In the genomic region with DNA sequence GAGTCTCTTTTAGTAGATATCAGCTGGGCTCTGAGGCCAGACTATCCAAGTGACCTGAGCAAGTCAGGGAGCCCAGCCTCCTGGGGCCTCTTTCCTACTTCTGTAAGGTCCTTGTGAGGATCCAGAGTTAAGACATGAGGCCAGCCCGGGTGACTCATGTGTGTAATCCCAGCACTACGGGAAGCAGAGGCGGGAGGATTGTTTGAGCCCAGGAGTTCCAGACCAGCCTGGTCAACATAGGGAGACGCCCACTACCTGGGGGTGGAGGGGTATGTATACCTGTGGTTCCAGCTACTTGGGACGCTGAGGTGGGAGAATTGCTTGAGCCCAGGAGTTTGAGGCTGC, we compare ENCODE assay signal across 9 cellular contexts. TPM values are rescaled to one million over a fixed set of nuclear protein-coding genes. Genes with fewer than 3 reads are reported as not detected.
DNase-seq lines count a peak whose midpoint lies in the region; ATAC-seq, FAIRE-seq and TF ChIP-seq lines count a peak whose summit lies in the region.
"Had no signal": no experiment of that assay in that cellular context is flagged by ENCODE, and none has a peak within 500 bp of the region (broad histone marks: within the 10 kb centered on the region; RNA-seq: fewer than 3 reads in every experiment).

No MANE protein-coding gene starts in this region.

- no peak for TF ChIP-seq CTCF in brain microvascular endothelial cell (IDR thresholded peaks at IDR 0.05; ENCODE audit: low read depth, low read length, missing control alignments)
- no peak for TF ChIP-seq CTCF in HepG2 (CRISPR knock-in tag; IDR thresholded peaks at IDR 0.05)

- H3K4me3 ChIP-seq in brain microvascular endothelial cell (ENCODE audit: low read depth, low read length) (no peak overlapping the region), HepG2 (replicated peaks in 1 of 3; ENCODE audit: insufficient read depth in 1 of 3, low read depth in 2 of 3, low read length in 3 of 3) (peak overlapping the region; percentile 66 to 79 (median 66); a peak in 5 of 6 replicates), urinary bladder (ENCODE audit: low read depth, low read length) (no peak overlapping the region)

- no peaks in the 10 kb centered on the region for H3K9me3 ChIP-seq in HepG2 (ENCODE audit: low read length)

- H3K4me1 ChIP-seq in HepG2 (ENCODE audit: insufficient read depth, low read length) (peaks cover 21% of the 10 kb centered on the region), urinary bladder (ENCODE audit: insufficient read depth) (no peaks in the 10 kb centered on the region)

- no peak for DNase-seq in activated T-cell treated with anti-CD3 and anti-CD28 coated beads, Interleukin-2, amount 50 U/mL, for 72 hours
- no peak for DNase-seq in activated T-cell treated with anti-CD3 and anti-CD28 coated beads, Interleukin-2, amount 50 U/mL, for 24 hours
- DNase-seq in brain microvascular endothelial cell (peak; percentile 68), HepG2 (ENCODE audit: low spot score) (no peak), head of caudate nucleus (no peak)
- DNase-seq: KG1 had no signal

- intact Hi-C loops in HepG2 (cut with micrococcal nuclease; ENCODE audit: unreplicated experiment) (loop anchor here (1.0 kb wide), 1 partner anchor 25 kb away; no protein-coding TSS in a partner anchor), head of caudate nucleus (cut with DNase I) (no loop called here)

- peak overlapping the region; percentile 85 for H2AFZ ChIP-seq in HepG2 (ENCODE audit: low read length)

- TF ChIP-seq POLR2A in HepG2 (IDR thresholded peaks at IDR 0.05; ENCODE audit: insufficient read depth in 1 of 2, low read depth in 2 of 2, low read length in 2 of 2) = no peak

- peak overlapping the region; percentile 91 for H3K4me2 ChIP-seq in HepG2 (ENCODE audit: low read depth, low read length)

- H4K20me1 ChIP-seq in HepG2 (ENCODE audit: insufficient read depth, low read length) = no peaks in the 10 kb centered on the region

- no peaks in the 10 kb centered on the region for H3K9me3 Mint-ChIP-seq in activated T-cell treated with anti-CD3 and anti-CD28 coated beads, Interleukin-2, amount 50 U/mL, for 72 hours
- H3K9me3 Mint-ChIP-seq in activated T-cell treated with anti-CD3 and anti-CD28 coated beads, Interleukin-2, amount 50 U/mL, for 24 hours = no peaks in the 10 kb centered on the region

- H3K4me1 Mint-ChIP-seq in activated T-cell treated with anti-CD3 and anti-CD28 coated beads, Interleukin-2, amount 50 U/mL, for 72 hours (ENCODE audit: low read depth) = peaks cover 27% of the 10 kb centered on the region
- H3K4me1 Mint-ChIP-seq in activated T-cell treated with anti-CD3 and anti-CD28 coated beads, Interleukin-2, amount 50 U/mL, for 24 hours (ENCODE audit: low read depth) = peaks cover 15% of the 10 kb centered on the region

- no peak for FAIRE-seq in HepG2 (lab: Jason Lieb, UNC)

- H3K79me2 ChIP-seq in HepG2 (ENCODE audit: insufficient read depth, low read length) = no peaks in the 10 kb centered on the region

- WGBS in HepG2 (ENCODE audit: low lambda C conversion rate) = 3% methylated on average over 5 of the region's 5 CpGs
- WGBS in urinary bladder = 39% methylated on average over 5 of the region's 5 CpGs

- in situ Hi-C loops in brain microvascular endothelial cell (cut with HindIII; ENCODE audit: low pct_ligation_motif_present, low sequenced_read_pairs) = no loop called here
- in situ Hi-C loops in HepG2 (cut with HindIII; ENCODE audit: extremely low pct_ligation_motif_present, low pct_unique_long_range_greater_than_20kb) = no loop called here

- ATAC-seq in activated T-cell treated with anti-CD3 and anti-CD28 coated beads, Interleukin-2, amount 50 U/mL, for 72 hours (replicated peaks in 1 of 2) = no peak
- ATAC-seq in HepG2 (peak; percentile 71), HG03432 (IDR thresholded peaks at IDR 0.05; ENCODE audit: unreplicated experiment) (no peak), HG03439 (IDR thresholded peaks at IDR 0.05; ENCODE audit: unreplicated experiment) (no peak)

- BruUV-seq in HepG2 (replicated peaks; lab: Mats Ljungman, UMichigan) = no TSS peak

- H3K27me3 Mint-ChIP-seq in activated T-cell treated with anti-CD3 and anti-CD28 coated beads, Interleukin-2, amount 50 U/mL, for 72 hours (ENCODE audit: low read depth) = peaks cover 29% of the 10 kb centered on the region
- H3K27me3 Mint-ChIP-seq in activated T-cell treated with anti-CD3 and anti-CD28 coated beads, Interleukin-2, amount 50 U/mL, for 24 hours = peaks cover 34% of the 10 kb centered on the region

- TF ChIP-seq EP300 in HepG2 (IDR thresholded peaks at IDR 0.05; ENCODE audit: low read depth in 2 of 2, low read length in 2 of 2) (no peak), HepG2 (CRISPR knock-in tag; IDR thresholded peaks at IDR 0.05; ENCODE audit: borderline replicate concordance) (no peak)

- no peak overlapping the region for H3K27ac ChIP-seq in brain microvascular endothelial cell
- no peak overlapping the region for H3K27ac ChIP-seq in HepG2 (ENCODE audit: extremely low read length, insufficient read depth, low read length)
- peak overlapping the region; percentile 11 for H3K27ac ChIP-seq in urinary bladder (ENCODE audit: low read depth)

- CTCF ChIA-PET in HepG2 (lab: Yijun Ruan, JAX; ENCODE audit: low intra/inter-chr PET ratio, low total read pairs) = interaction anchor here (1.0 to 2.2 kb wide), 5 partner anchors 21 to 90 kb away, joined by 3 to 20 read pairs (median 4); a partner anchor contains a TSS

- peak overlapping the region; percentile 67; the same call in 1 of the 2 replicates for H3K9ac ChIP-seq in HepG2 (ENCODE audit: insufficient read depth, low read depth, low read length)

- TF ChIP-seq RAD21 in HepG2 (CRISPR knock-in tag; IDR thresholded peaks at IDR 0.05) = no peak

- POLR2A ChIA-PET in HepG2 (lab: Yijun Ruan, JAX) = interaction anchor here (0.7 to 2.4 kb wide), 7 partner anchors 25 to 116 kb away, joined by 3 to 10 read pairs (median 6); a partner anchor contains a TSS

- H3K36me3 ChIP-seq in brain microvascular endothelial cell (replicated peaks) (no peaks in the 10 kb centered on the region), HepG2 (replicated peaks in 1 of 2; ENCODE audit: control insufficient read depth in 1 of 2, insufficient read depth in 2 of 2, low read length in 2 of 2) (no peaks in the 10 kb centered on the region), urinary bladder (ENCODE audit: insufficient read depth) (no peaks in the 10 kb centered on the region)

- no peaks in the 10 kb centered on the region for H3K36me3 Mint-ChIP-seq in activated T-cell treated with anti-CD3 and anti-CD28 coated beads, Interleukin-2, amount 50 U/mL, for 72 hours (ENCODE audit: insufficient read depth in 2 of 2)
- H3K36me3 Mint-ChIP-seq in activated T-cell treated with anti-CD3 and anti-CD28 coated beads, Interleukin-2, amount 50 U/mL, for 24 hours (ENCODE audit: low read depth) = no peaks in the 10 kb centered on the region

- H3K4me3 Mint-ChIP-seq in activated T-cell treated with anti-CD3 and anti-CD28 coated beads, Interleukin-2, amount 50 U/mL, for 72 hours = peak overlapping the region; percentile 84 to 88
- no peak overlapping the region for H3K4me3 Mint-ChIP-seq in activated T-cell treated with anti-CD3 and anti-CD28 coated beads, Interleukin-2, amount 50 U/mL, for 24 hours

- H3K27me3 ChIP-seq in brain microvascular endothelial cell (replicated peaks) (no peaks in the 10 kb centered on the region), HepG2 (ENCODE audit: control insufficient read depth in 1 of 2, insufficient read depth in 2 of 2, low read length in 2 of 2) (peaks cover 0 to 8% of the 10 kb centered on the region in 2 experiments; a peak in 1 of 5 replicates)

- no peak overlapping the region for H3K27ac Mint-ChIP-seq in activated T-cell treated with anti-CD3 and anti-CD28 coated beads, Interleukin-2, amount 50 U/mL, for 72 hours
- no peak overlapping the region for H3K27ac Mint-ChIP-seq in activated T-cell treated with anti-CD3 and anti-CD28 coated beads, Interleukin-2, amount 50 U/mL, for 24 hours

RNA-seq across cellular contexts. Expression of a gene that starts 36.9 kb away (rescaled TPM):
- total RNA-seq in activated T-cell treated with anti-CD3 and anti-CD28 coated beads, Interleukin-2, amount 50 U/mL, for 72 hours = 10 to 100 TPM; 54.2 to 67.0 TPM
- total RNA-seq in HepG2 (2016; rRNA removed; fragmentation: Illumina TruSeq; extraction: Trizol) (10.7 and 15.6 TPM in 2 replicates), urinary bladder (10.3 TPM)
- total RNA-seq in HepG2 (2016; cell fraction: cytosol; rRNA removed; fragmentation: Illumina TruSeq; extraction: Trizol; ENCODE audit: low read depth) = 2.7 and 3.5 TPM in 2 replicates
- 13.9 and 14.3 TPM in 2 replicates for total RNA-seq in HepG2 (2016; cell fraction: insoluble cytoplasmic fraction; rRNA removed; fragmentation: Illumina TruSeq; extraction: Trizol)
- 3.6 and 4.5 TPM in 2 replicates for total RNA-seq in HepG2 (2016; cell fraction: membrane; rRNA removed; fragmentation: Illumina TruSeq; extraction: Trizol)
- 17.7 and 18.6 TPM in 2 replicates for total RNA-seq in HepG2 (2016; cell fraction: nucleus; rRNA removed; fragmentation: Illumina TruSeq; extraction: Trizol)
- polyA plus RNA-seq in HepG2 (2011; rRNA removed) (9.1 and 9.7 TPM in 2 replicates), urinary bladder (10.7 TPM)
- 6.3 and 8.1 TPM in 2 replicates for polyA plus RNA-seq in HepG2 (2011; cell fraction: cytosol; rRNA removed)
- 8.7 and 12.1 TPM in 2 replicates for polyA plus RNA-seq in HepG2 (2011; cell fraction: nucleus; rRNA removed)
- polyA plus RNA-seq in HepG2 (2012) = 3.3 and 4.8 TPM in 2 replicates
- polyA plus RNA-seq in HepG2 (2016; cell fraction: cytosol; fragmentation: Illumina TruSeq; extraction: Trizol; ENCODE audit: low read depth) = 0.57 and 0.88 TPM in 2 replicates
- polyA plus RNA-seq in HepG2 (2016; cell fraction: insoluble cytoplasmic fraction; fragmentation: Illumina TruSeq; extraction: Trizol; ENCODE audit: low read depth) = 18.2 and 18.8 TPM in 2 replicates
- 2.6 and 3.0 TPM in 2 replicates for polyA plus RNA-seq in HepG2 (2016; cell fraction: membrane; fragmentation: Illumina TruSeq; extraction: Trizol; ENCODE audit: low read depth)
- 21.9 and 25.4 TPM in 2 replicates for polyA plus RNA-seq in HepG2 (2016; cell fraction: nucleus; fragmentation: Illumina TruSeq; extraction: Trizol; ENCODE audit: insufficient read depth, low read depth)
- polyA minus RNA-seq in HepG2 (2011; rRNA and poly(A)+ RNA removed; ENCODE audit: low replicate concordance) = 19.5 and 152 TPM in 2 replicates
- polyA minus RNA-seq in HepG2 (2011; cell fraction: cytosol; rRNA and poly(A)+ RNA removed) = 3.6 and 4.1 TPM in 2 replicates
- 11.4 and 14.9 TPM in 2 replicates for polyA minus RNA-seq in HepG2 (2011; cell fraction: nucleus; rRNA and poly(A)+ RNA removed)

RNA-seq across cellular contexts. Expression of a gene that starts 43.2 kb away (rescaled TPM):
- total RNA-seq in activated T-cell treated with anti-CD3 and anti-CD28 coated beads, Interleukin-2, amount 50 U/mL, for 72 hours = 100 to 1,000 TPM in 1 of 2 donors, 10 to 100 TPM in 1; 99.1 to 114 TPM
- 51.2 and 57.3 TPM in 2 replicates for total RNA-seq in HepG2 (2016; rRNA removed; fragmentation: Illumina TruSeq; extraction: Trizol)
- 26.4 and 34.4 TPM in 2 replicates for total RNA-seq in HepG2 (2016; cell fraction: cytosol; rRNA removed; fragmentation: Illumina TruSeq; extraction: Trizol; ENCODE audit: low read depth)
- 43.3 and 63.5 TPM in 2 replicates for total RNA-seq in HepG2 (2016; cell fraction: insoluble cytoplasmic fraction; rRNA removed; fragmentation: Illumina TruSeq; extraction: Trizol)
- total RNA-seq in HepG2 (2016; cell fraction: membrane; rRNA removed; fragmentation: Illumina TruSeq; extraction: Trizol) = 26.6 and 29.7 TPM in 2 replicates
- total RNA-seq in HepG2 (2016; cell fraction: nucleus; rRNA removed; fragmentation: Illumina TruSeq; extraction: Trizol) = 37.0 and 44.2 TPM in 2 replicates
- polyA plus RNA-seq in HepG2 (2011; rRNA removed) = 82.6 and 92.6 TPM in 2 replicates
- 23.9 and 34.7 TPM in 2 replicates for polyA plus RNA-seq in HepG2 (2011; cell fraction: cytosol; rRNA removed)
- 429 and 543 TPM in 2 replicates for polyA plus RNA-seq in HepG2 (2011; cell fraction: nucleus; rRNA removed)
- polyA plus RNA-seq in HepG2 (2012) = 41.7 and 58.1 TPM in 2 replicates
- polyA plus RNA-seq in HepG2 (2016; cell fraction: cytosol; fragmentation: Illumina TruSeq; extraction: Trizol; ENCODE audit: low read depth) = 11.8 and 12.0 TPM in 2 replicates
- polyA plus RNA-seq in HepG2 (2016; cell fraction: insoluble cytoplasmic fraction; fragmentation: Illumina TruSeq; extraction: Trizol; ENCODE audit: low read depth) = 39.8 and 54.5 TPM in 2 replicates
- 24.4 and 28.3 TPM in 2 replicates for polyA plus RNA-seq in HepG2 (2016; cell fraction: membrane; fragmentation: Illumina TruSeq; extraction: Trizol; ENCODE audit: low read depth)
- polyA plus RNA-seq in HepG2 (2016; cell fraction: nucleus; fragmentation: Illumina TruSeq; extraction: Trizol; ENCODE audit: insufficient read depth, low read depth) = 116 and 118 TPM in 2 replicates
- polyA minus RNA-seq in HepG2 (2011; rRNA and poly(A)+ RNA removed; ENCODE audit: low replicate concordance) = 129 and 175 TPM in 2 replicates
- polyA minus RNA-seq in HepG2 (2011; cell fraction: cytosol; rRNA and poly(A)+ RNA removed) = 33.2 and 36.8 TPM in 2 replicates
- 47.1 and 54.0 TPM in 2 replicates for polyA minus RNA-seq in HepG2 (2011; cell fraction: nucleus; rRNA and poly(A)+ RNA removed)
- 94.3 TPM for total RNA-seq in urinary bladder
- 123 TPM for polyA plus RNA-seq in urinary bladder

RNA-seq across cellular contexts. Expression of a gene that starts 54.9 kb away (rescaled TPM):
- total RNA-seq in activated T-cell treated with anti-CD3 and anti-CD28 coated beads, Interleukin-2, amount 50 U/mL, for 72 hours = not detected
- total RNA-seq in HepG2 (2016; rRNA removed; fragmentation: Illumina TruSeq; extraction: Trizol) (0.15 TPM in 1 of 2 replicates, not detected in the other), urinary bladder (not detected)
- total RNA-seq in HepG2 (2016; cell fraction: cytosol; rRNA removed; fragmentation: Illumina TruSeq; extraction: Trizol; ENCODE audit: low read depth) = not detected in 2 replicates
- 0.15 and 0.19 TPM in 2 replicates for total RNA-seq in HepG2 (2016; cell fraction: insoluble cytoplasmic fraction; rRNA removed; fragmentation: Illumina TruSeq; extraction: Trizol)
- not detected in 2 replicates for total RNA-seq in HepG2 (2016; cell fraction: membrane; rRNA removed; fragmentation: Illumina TruSeq; extraction: Trizol)
- total RNA-seq in HepG2 (2016; cell fraction: nucleus; rRNA removed; fragmentation: Illumina TruSeq; extraction: Trizol) = not detected in 2 replicates
- polyA plus RNA-seq in HepG2 (2011; rRNA removed) (0.26 and 0.33 TPM in 2 replicates), urinary bladder (not detected)
- 0.18 and 0.28 TPM in 2 replicates for polyA plus RNA-seq in HepG2 (2011; cell fraction: cytosol; rRNA removed)
- 0.42 and 0.71 TPM in 2 replicates for polyA plus RNA-seq in HepG2 (2011; cell fraction: nucleus; rRNA removed)
- 0.39 and 0.44 TPM in 2 replicates for polyA plus RNA-seq in HepG2 (2012)
- not detected in 2 replicates for polyA plus RNA-seq in HepG2 (2016; cell fraction: cytosol; fragmentation: Illumina TruSeq; extraction: Trizol; ENCODE audit: low read depth)
- polyA plus RNA-seq in HepG2 (2016; cell fraction: insoluble cytoplasmic fraction; fragmentation: Illumina TruSeq; extraction: Trizol; ENCODE audit: low read depth) = not detected in 2 replicates
- polyA plus RNA-seq in HepG2 (2016; cell fraction: membrane; fragmentation: Illumina TruSeq; extraction: Trizol; ENCODE audit: low read depth) = not detected in 2 replicates
- 0.52 TPM in 1 of 2 replicates, not detected in the other for polyA plus RNA-seq in HepG2 (2016; cell fraction: nucleus; fragmentation: Illumina TruSeq; extraction: Trizol; ENCODE audit: insufficient read depth, low read depth)
- polyA minus RNA-seq in HepG2 (2011; rRNA and poly(A)+ RNA removed; ENCODE audit: low replicate concordance) = not detected in 2 replicates
- polyA minus RNA-seq in HepG2 (2011; cell fraction: cytosol; rRNA and poly(A)+ RNA removed) = 0.59 TPM in 1 of 2 replicates, not detected in the other
- polyA minus RNA-seq in HepG2 (2011; cell fraction: nucleus; rRNA and poly(A)+ RNA removed) = not detected in 2 replicates

Comparison
In these comparisons a context has a peak if more than half of its experiments do, and no peak if none do; other contexts are left out.
1. H3K4me3 ChIP-seq: peak in HepG2 (3 of 3); none in brain microvascular endothelial cell (single experiment) and urinary bladder (single experiment).